10 cellular contexts compared by ENCODE assay signal in genomic region chr18:57792741-57793629, GRCh38. TPM values are rescaled to one million over a fixed set of nuclear protein-coding genes. Genes with fewer than 3 reads are reported as not detected.
DNase-seq lines count a peak whose midpoint lies in the region; ATAC-seq, FAIRE-seq and TF ChIP-seq lines count a peak whose summit lies in the region.
"Had no signal": no experiment of that assay in that cellular context is flagged by ENCODE, and none has a peak within 500 bp of the region (broad histone marks: within the 10 kb centered on the region; RNA-seq: fewer than 3 reads in every experiment).

No MANE protein-coding gene starts in this region.

- ATAC-seq in left cardiac atrium (peak; percentile 38 to 49), HG03045 (IDR thresholded peaks at IDR 0.05; ENCODE audit: unreplicated experiment) (no peak)
- ATAC-seq: T-helper 17 cell had no signal

- no peaks in the 10 kb centered on the region for H3K9me3 ChIP-seq in ascending aorta

- TF ChIP-seq POLR2A in erythroblast (IDR thresholded peaks at IDR 0.05; ENCODE audit: low read length): no peak

- peaks cover 14 to 68% of the 10 kb centered on the region in 2 donors for H3K4me1 ChIP-seq in ascending aorta
- H3K4me1 ChIP-seq in rectal smooth muscle tissue (ENCODE audit: control insufficient read depth, insufficient read depth, low read length): peaks cover 16% of the 10 kb centered on the region

- FAIRE-seq in D721Med (lab: Jason Lieb, UNC): peak; percentile 61

- H3K27ac ChIP-seq in ascending aorta (peak overlapping the region; percentile 69 to 80), rectal smooth muscle tissue (ENCODE audit: low read depth, low read length) (peak overlapping the region; percentile 59)

- H3K36me3 ChIP-seq in ascending aorta (peaks cover 0 to 6% of the 10 kb centered on the region in 2 donors), rectal smooth muscle tissue (ENCODE audit: control insufficient read depth, insufficient read depth, low read length) (no peaks in the 10 kb centered on the region)

- H3K27me3 ChIP-seq in ascending aorta (no peaks in the 10 kb centered on the region), rectal smooth muscle tissue (ENCODE audit: control insufficient read depth, insufficient read depth, low read length) (no peaks in the 10 kb centered on the region)

- H3K4me3 ChIP-seq in ascending aorta: peak overlapping the region; percentile 12 to 55
- H3K4me3 ChIP-seq in rectal smooth muscle tissue (ENCODE audit: low read length): peak overlapping the region; percentile 14

- no peak for DNase-seq in D721Med (ENCODE audit: insufficient read length, low spot score)
- DNase-seq in ascending aorta (ENCODE audit: low spot score in 2 of 2): peak in 1 of 2 donors; percentile 66
- DNase-seq in left cardiac atrium: peak; percentile 40
- DNase-seq in stimulated activated CD4-positive, alpha-beta T cell treated with anti-CD3 and anti-CD28 coated beads, Interleukin-4, amount 100 ng/mL, for 4 hours: no peak
- no peak for DNase-seq in HPDE6-E6E7 (ENCODE audit: extremely low spot score)
- DNase-seq in erythroblast (lab: John Stamatoyannopoulos, UW): no peak
- DNase-seq: T-helper 17 cell had no signal

- no peak for TF ChIP-seq CTCF in D721Med (IDR thresholded peaks at IDR 0.05; ENCODE audit: insufficient read depth, missing control alignments)
- TF ChIP-seq CTCF in ascending aorta (IDR thresholded peaks at IDR 0.05): no peak

- H3K9ac ChIP-seq in rectal smooth muscle tissue (ENCODE audit: low read length): no peak overlapping the region

- intact Hi-C loops in ascending aorta (cut with DNase I): no loop called here
- intact Hi-C loops in left cardiac atrium (cut with DNase I): no loop called here

RNA-seq across cellular contexts. Expression of gene ATP8B1, which starts 10.1 kb away (rescaled TPM):
- total RNA-seq in ascending aorta (30.9 TPM), left cardiac atrium (10 to 100 TPM in 1 of 2 donors, 1 to 10 TPM in 1; 6.4 to 14.9 TPM)
- total RNA-seq: mononuclear cell, T-helper 17 cell had no signal
